1 cellular context compared by ENCODE assay signal in the genomic region with DNA sequence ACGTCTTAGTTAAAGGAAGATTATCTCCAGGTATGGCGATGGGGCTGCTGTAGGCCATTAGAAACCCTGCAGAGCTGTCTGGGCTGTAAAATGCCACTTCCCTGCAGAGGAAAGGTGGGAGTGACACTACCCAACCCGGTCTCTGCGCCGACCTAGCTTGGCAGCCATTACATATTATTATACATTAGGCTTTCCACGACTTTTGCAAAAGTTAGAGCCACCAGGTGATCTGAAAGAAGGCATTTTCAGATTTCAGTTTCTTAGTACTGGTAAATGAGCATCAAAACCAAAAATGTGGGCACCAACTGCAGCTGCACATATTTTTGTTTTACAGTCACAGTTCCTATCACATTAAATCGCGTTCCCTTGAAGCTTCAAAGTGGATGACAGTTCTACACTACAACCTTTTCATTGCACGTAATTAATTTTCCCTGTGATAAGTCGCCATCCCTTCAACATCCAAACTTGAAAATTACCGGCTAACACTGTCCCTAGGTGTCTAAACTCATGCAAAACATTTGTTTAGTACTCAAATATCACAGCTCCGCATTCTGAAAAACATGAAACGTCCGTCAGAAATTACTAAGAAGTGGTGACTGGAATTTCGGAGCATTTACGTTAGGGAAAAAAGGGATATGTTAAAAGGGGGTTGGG.
TF ChIP-seq lines count a peak whose summit lies in the region.

No MANE protein-coding gene starts in this region.

TF ChIP-seq in GM23338, 12 proteins besides CTCF, POLR2A, EP300 and RAD21 (continued from another document):
- TF ChIP-seq NANOG (IDR thresholded peaks at IDR 0.05; ENCODE audit: borderline replicate concordance) (no peak), JUNB (IDR thresholded peaks at IDR 0.05; ENCODE audit: unreplicated experiment) (no peak)
- TF ChIP-seq, protein P1, sequence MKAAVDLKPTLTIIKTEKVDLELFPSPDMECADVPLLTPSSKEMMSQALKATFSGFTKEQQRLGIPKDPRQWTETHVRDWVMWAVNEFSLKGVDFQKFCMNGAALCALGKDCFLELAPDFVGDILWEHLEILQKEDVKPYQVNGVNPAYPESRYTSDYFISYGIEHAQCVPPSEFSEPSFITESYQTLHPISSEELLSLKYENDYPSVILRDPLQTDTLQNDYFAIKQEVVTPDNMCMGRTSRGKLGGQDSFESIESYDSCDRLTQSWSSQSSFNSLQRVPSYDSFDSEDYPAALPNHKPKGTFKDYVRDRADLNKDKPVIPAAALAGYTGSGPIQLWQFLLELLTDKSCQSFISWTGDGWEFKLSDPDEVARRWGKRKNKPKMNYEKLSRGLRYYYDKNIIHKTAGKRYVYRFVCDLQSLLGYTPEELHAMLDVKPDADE (IDR thresholded peaks at IDR 0.05) = no peak
TF ChIP-seq in GM23338: peak in this region for 0.
